ENCODE assay signal across 19 cellular contexts in the genomic region with DNA sequence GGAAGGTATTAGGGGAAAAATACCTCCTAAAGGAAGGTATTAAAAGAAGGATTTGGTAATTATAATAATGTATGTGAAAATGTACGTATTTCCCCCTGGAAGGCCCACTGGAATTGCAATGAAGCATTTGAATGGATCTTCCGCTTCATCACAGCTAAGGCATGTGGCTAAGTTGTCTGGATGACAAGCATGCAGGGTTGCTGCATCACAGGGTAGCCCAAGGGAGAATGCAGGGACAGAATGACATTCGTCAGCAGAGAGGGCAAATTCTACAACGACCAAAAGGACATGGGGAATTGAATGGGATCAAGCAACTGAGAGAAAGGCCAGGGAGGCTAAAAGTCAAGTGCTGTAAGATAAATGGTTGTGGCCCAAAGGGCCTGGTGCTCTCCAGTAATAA.
A peak's percentile ranks its signal among the peaks of the same experiment; 100 is the strongest.
DNase-seq lines count a peak whose midpoint lies in the region; ATAC-seq, FAIRE-seq and TF ChIP-seq lines count a peak whose summit lies in the region.
"Had no signal": no experiment of that assay in that cellular context is flagged by ENCODE, and none has a peak within 500 bp of the region (broad histone marks: within the 10 kb centered on the region; RNA-seq: fewer than 3 reads in every experiment).

No MANE protein-coding gene starts in this region.

- no peaks in the 10 kb centered on the region for H4K20me1 ChIP-seq in Karpas-422 (ENCODE audit: insufficient read depth, low read depth, low read length)

- DNase-seq in left ventricle myocardium superior, result no peak
- DNase-seq in cardiac septum (ENCODE audit: low spot score), result no peak
- peak; percentile 16 for DNase-seq in astrocyte of the spinal cord (ENCODE audit: low read depth, low spot score)
- DNase-seq in left kidney (ENCODE audit: low read depth, low spot score), result peak; percentile 56
- DNase-seq in urothelium cell line (ENCODE audit: low spot score), result no peak
- DNase-seq in coronary artery (ENCODE audit: low spot score), result no peak
- no peak for DNase-seq in AML-193 (lab: John Stamatoyannopoulos, UW)
- DNase-seq in Karpas-422, result no peak
- DNase-seq: activated CD4-positive, alpha-beta T cell treated with anti-CD3 and anti-CD28 coated beads for 48 hours; activated CD8-positive, alpha-beta memory T cell treated with anti-CD3 and anti-CD28 coated beads, Interleukin-2, amount 50 U/mL, for 48 hours; activated naive CD4-positive, alpha-beta T cell treated with Interleukin-2 at 50 U/mL for 16 hours; dorsolateral prefrontal cortex; GOT3; NCI-H1436 treated with DMSO at 0.1 percent for 48 hours; NCI-H446 had no signal

- intact Hi-C loops in left ventricle myocardium superior (cut with micrococcal nuclease) (no loop called here), cardiac septum (cut with DNase I) (no loop called here)

- in situ Hi-C loops in astrocyte of the spinal cord (cut with HindIII; ENCODE audit: low sequenced_read_pairs), result no loop called here

- H3K4me1 ChIP-seq in Karpas-422 (ENCODE audit: low read length), result no peaks in the 10 kb centered on the region
- H3K4me1 ChIP-seq: prostate gland had no signal

- H3K79me2 ChIP-seq in Karpas-422 (ENCODE audit: low read length), result no peaks in the 10 kb centered on the region
- H3K79me2 ChIP-seq: hepatocyte had no signal

- H3K9me3 ChIP-seq in Karpas-422 (ENCODE audit: low read length), result no peaks in the 10 kb centered on the region
- H3K9me3 ChIP-seq: esophagus muscularis mucosa, prostate gland had no signal

- FAIRE-seq in urothelium cell line (lab: Jason Lieb, UNC), result peak; percentile 5
- FAIRE-seq: GM12878 had no signal

- no peak overlapping the region for H3K9ac ChIP-seq in Karpas-422 (ENCODE audit: low read length)

- no peak overlapping the region for H3K4me3 ChIP-seq in astrocyte of the spinal cord (ENCODE audit: low read depth, low read length)
- H3K4me3 ChIP-seq in coronary artery, result no peak overlapping the region
- H3K4me3 ChIP-seq in Karpas-422 (ENCODE audit: low read length), result no peak overlapping the region
- H3K4me3 ChIP-seq: dorsolateral prefrontal cortex, esophagus muscularis mucosa, GM12878, hepatocyte, prostate gland had no signal

- ATAC-seq in left ventricle myocardium superior, result peak; percentile 55
- ATAC-seq: GM12878 had no signal

- no peak overlapping the region for H2AFZ ChIP-seq in Karpas-422 (ENCODE audit: low read length)
- H2AFZ ChIP-seq: hepatocyte had no signal

- H3K9me2 ChIP-seq in Karpas-422 (replicated peaks; ENCODE audit: insufficient read depth, low read length), result no peaks in the 10 kb centered on the region

- H3K27me3 ChIP-seq in Karpas-422 (ENCODE audit: low read length), result no peaks in the 10 kb centered on the region
- H3K27me3 ChIP-seq: dorsolateral prefrontal cortex, esophagus muscularis mucosa, hepatocyte had no signal

- TF ChIP-seq CTCF in astrocyte of the spinal cord (IDR thresholded peaks at IDR 0.05; ENCODE audit: low read depth, low read length) (no peak), coronary artery (IDR thresholded peaks at IDR 0.05) (no peak)

- H3K4me2 ChIP-seq in Karpas-422 (ENCODE audit: low read depth, low read length, poor library complexity, severe bottlenecking), result no peak overlapping the region
- H3K4me2 ChIP-seq: hepatocyte had no signal

- no peak overlapping the region for H3K27ac ChIP-seq in coronary artery
- no peak overlapping the region for H3K27ac ChIP-seq in Karpas-422 (ENCODE audit: low read length)
- H3K27ac ChIP-seq: dorsolateral prefrontal cortex, esophagus muscularis mucosa, hepatocyte, prostate gland had no signal

- no peaks in the 10 kb centered on the region for H3K36me3 ChIP-seq in Karpas-422 (ENCODE audit: insufficient read depth, low read length)
- H3K36me3 ChIP-seq: prostate gland had no signal

Comparison
In these comparisons a context has a peak if more than half of its experiments do, and no peak if none do; other contexts are left out.
1. DNase-seq: peak in astrocyte of the spinal cord (single experiment) and left kidney (single experiment); none in left ventricle myocardium superior (single experiment), cardiac septum (single experiment), urothelium cell line (single experiment), coronary artery (single experiment), AML-193 (0 of 2) and Karpas-422 (single experiment).